Comparison of ENCODE assay signal across 21 cellular contexts in the genomic region with DNA sequence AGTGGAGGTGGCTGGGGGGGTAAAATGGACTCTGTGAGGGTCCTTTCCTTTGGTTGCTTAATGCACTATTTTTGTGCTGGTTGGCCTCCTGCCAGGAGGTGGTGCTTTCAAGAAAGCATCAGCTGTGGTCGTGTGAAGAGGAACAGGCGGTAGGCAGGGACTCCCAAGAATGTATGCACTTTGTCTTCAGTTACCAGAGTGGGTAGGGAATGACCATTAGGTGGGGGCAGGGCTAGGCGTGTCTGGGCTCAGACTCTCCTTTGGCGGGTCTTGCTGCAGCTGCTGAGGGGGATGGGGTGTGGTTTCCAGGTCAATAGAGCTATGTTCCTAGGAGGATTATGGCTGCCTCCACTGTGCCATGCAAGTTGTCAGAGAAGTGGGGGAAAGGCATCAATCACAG.
"Had no signal": no experiment of that assay in that cellular context is flagged by ENCODE, and none has a peak within 500 bp of the region (broad histone marks: within the 10 kb centered on the region; RNA-seq: fewer than 3 reads in every experiment).

No MANE protein-coding gene starts in this region.

- H3K4me1 ChIP-seq: esophagus muscularis mucosa, gastroesophageal sphincter, psoas muscle, right lobe of liver, spleen, tibial artery, upper lobe of left lung, uterus had no signal

- H3K9me3 ChIP-seq: esophagus muscularis mucosa, gastroesophageal sphincter, neutrophil, psoas muscle, right lobe of liver, spleen, tibial artery, upper lobe of left lung, uterus had no signal

- H3K27ac ChIP-seq: epithelial cell of prostate, esophagus muscularis mucosa, gastroesophageal sphincter, neutrophil, psoas muscle, right lobe of liver, spleen, tibial artery, upper lobe of left lung, uterus had no signal

- DNase-seq: effector memory CD8-positive, alpha-beta T cell; left colon; left ventricle myocardium superior; mesenchymal stem cell; naive thymus-derived CD4-positive, alpha-beta T cell; nephron progenitor cell; psoas muscle; retina; right lobe of liver; spleen; stimulated activated CD4-positive, alpha-beta T cell treated with anti-CD3 and anti-CD28 coated beads, Interleukin-15, amount 100 ng/mL, for 24 hours; stimulated activated CD4-positive, alpha-beta T cell treated with anti-CD3 and anti-CD28 coated beads, Interleukin-1b, Interleukin-23, amount 100 ng/mL, for 48 hours; stimulated activated CD4-positive, alpha-beta T cell treated with anti-CD3 and anti-CD28 coated beads, Interleukin-4, amount 100 ng/mL, for 24 hours; tibial artery; upper lobe of left lung; uterus had no signal

- H3K27me3 ChIP-seq: esophagus muscularis mucosa, gastroesophageal sphincter, neutrophil, right lobe of liver, spleen, tibial artery, upper lobe of left lung, uterus had no signal

- H3K4me3 ChIP-seq: esophagus muscularis mucosa, gastroesophageal sphincter, lung, psoas muscle, right lobe of liver, spleen, tibial artery, upper lobe of left lung, uterus had no signal

- H3K36me3 ChIP-seq: esophagus muscularis mucosa, gastroesophageal sphincter, neutrophil, right lobe of liver, spleen, tibial artery, upper lobe of left lung, uterus had no signal
